In the genomic region with DNA sequence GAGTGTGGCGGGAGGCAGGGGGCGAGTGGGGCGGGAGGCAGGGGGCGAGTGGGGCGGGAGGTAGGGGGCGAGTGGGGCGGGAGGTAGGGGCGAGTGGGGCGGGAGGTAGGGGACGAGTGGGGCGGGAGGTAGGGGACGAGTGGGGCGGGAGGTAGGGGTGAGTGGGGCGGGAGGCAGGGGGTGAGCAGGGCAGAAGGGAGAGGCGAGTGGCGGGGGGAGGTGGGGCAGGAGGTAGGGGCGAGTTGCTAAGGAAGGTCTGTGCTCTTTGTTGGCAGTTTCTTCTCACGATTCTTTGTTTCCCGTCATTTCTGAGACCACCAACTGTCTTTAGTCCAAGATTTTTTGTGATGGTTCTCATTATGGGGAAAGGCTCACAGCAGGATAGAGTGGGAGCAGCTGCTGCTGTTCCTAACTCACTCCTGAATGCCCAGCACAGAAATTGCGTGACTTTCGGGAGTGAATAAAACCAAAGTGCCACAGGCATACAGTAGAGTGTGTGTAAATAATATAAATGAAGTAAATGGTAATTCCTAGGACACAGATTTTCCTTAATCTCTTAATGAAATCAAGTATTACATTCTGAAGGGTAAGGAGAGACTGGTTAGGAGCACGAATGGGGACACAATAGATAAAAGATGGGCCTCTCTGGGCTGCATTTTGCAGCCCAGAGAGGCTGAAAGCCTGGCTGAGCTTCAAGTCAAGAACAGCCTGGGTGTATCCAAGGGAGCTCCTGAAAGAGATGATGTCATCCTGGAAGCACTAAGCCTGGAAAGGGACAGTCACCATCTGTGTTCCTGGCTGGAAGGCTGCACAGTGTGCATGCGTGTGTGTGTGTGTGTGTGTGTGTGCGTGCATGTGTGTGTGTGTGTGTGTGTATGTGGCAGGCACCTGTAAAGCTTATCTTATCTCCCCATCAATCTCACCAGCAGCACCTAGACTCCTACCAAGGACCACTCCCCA, we compare ENCODE assay signal across 8 cellular contexts. TPM values are rescaled to one million over a fixed set of nuclear protein-coding genes. Genes with fewer than 3 reads are reported as not detected.
A peak's percentile ranks its signal among the peaks of the same experiment; 100 is the strongest.
DNase-seq lines count a peak whose midpoint lies in the region; ATAC-seq and TF ChIP-seq lines count a peak whose summit lies in the region.

No MANE protein-coding gene starts in this region.

- H3K27ac Mint-ChIP-seq in type B pancreatic cell = no peak overlapping the region

- no peaks in the 10 kb centered on the region for H3K9me3 Mint-ChIP-seq in type B pancreatic cell

- intact Hi-C loops in psoas muscle (cut with DNase I) = no loop called here

- H3K27me3 ChIP-seq in NT2/D1 (ENCODE audit: insufficient read depth, insufficient read length) (no peaks in the 10 kb centered on the region), psoas muscle (ENCODE audit: insufficient read depth in 3 of 3, low read length in 2 of 3) (no peaks in the 10 kb centered on the region)

- H3K9ac ChIP-seq in NT2/D1 (ENCODE audit: insufficient read length, low read depth) = no peak overlapping the region

- H3K4me3 ChIP-seq in NT2/D1 (ENCODE audit: insufficient read length, low read depth) (no peak overlapping the region), foreskin fibroblast (ENCODE audit: low read depth in 1 of 2, low read length in 2 of 2) (no peak overlapping the region), psoas muscle (no peak overlapping the region)

- 72 to 80% (median 80%) methylated on average over 14 to 24 of the region's 24 CpGs for WGBS in psoas muscle, 3 donors

- no peak overlapping the region for H3K4me3 Mint-ChIP-seq in type B pancreatic cell

- no peak overlapping the region for H3K27ac ChIP-seq in psoas muscle

- H3K4me1 ChIP-seq in NT2/D1 (ENCODE audit: insufficient read depth, insufficient read length) = peaks cover 10% of the 10 kb centered on the region
- no peaks in the 10 kb centered on the region for H3K4me1 ChIP-seq in psoas muscle

- H3K36me3 ChIP-seq in NT2/D1 (ENCODE audit: insufficient read depth, insufficient read length, low read length) (peaks cover 55% of the 10 kb centered on the region), psoas muscle (ENCODE audit: insufficient read depth in 1 of 2, low read depth in 1 of 2) (peaks cover 7 to 78% of the 10 kb centered on the region in 2 donors)

- TF ChIP-seq CTCF in foreskin fibroblast (IDR thresholded peaks at IDR 0.05; ENCODE audit: low read depth, low read length) (no peak), psoas muscle (IDR thresholded peaks at IDR 0.05) (no peak), type B pancreatic cell (conservative IDR thresholded peaks at IDR 0.05) (no peak)

- H3K9me3 ChIP-seq in NT2/D1 (ENCODE audit: insufficient read depth, low read length) (no peaks in the 10 kb centered on the region), psoas muscle (no peaks in the 10 kb centered on the region)

- no peaks in the 10 kb centered on the region for H3K27me3 Mint-ChIP-seq in type B pancreatic cell

- DNase-seq in GM04504 (ENCODE audit: low read depth) (peak; percentile 64), NT2/D1 (ENCODE audit: low read depth, low spot score) (peak; percentile 36), foreskin fibroblast (peak; percentile 83 to 89), psoas muscle (peak; percentile 19 to 75), HUDEP-2 (lab: John Stamatoyannopoulos, UW; ENCODE audit: unreplicated experiment in 76 of 76) (no peak), NCI-H748 (lab: John Stamatoyannopoulos, UW; ENCODE audit: unreplicated experiment) (no peak), activated gamma-delta T cell treated with Interleukin-2 at 50 U/mL for 16 hours (no peak), type B pancreatic cell (ENCODE audit: extremely low spot score, unreplicated experiment) (no peak)

- H3K4me1 Mint-ChIP-seq in type B pancreatic cell (ENCODE audit: unreplicated experiment) = peaks cover 13% of the 10 kb centered on the region

- H3K36me3 Mint-ChIP-seq in type B pancreatic cell = peaks cover 33% of the 10 kb centered on the region

- peak; percentile 71 to 92 (median 88) for ATAC-seq in psoas muscle

RNA-seq across cellular contexts. Expression of a gene that starts 44.5 kb away (rescaled TPM):
- 1 to 10 TPM; 6.7 to 9.6 (median 9.4) TPM for total RNA-seq in psoas muscle
- 10 to 100 TPM in 2 of 3 donors, 1 to 10 TPM in 1; 7.6 to 14.7 (median 10.5) TPM for polyA plus RNA-seq in psoas muscle
- 24.0 and 29.3 TPM in 2 replicates for total RNA-seq in type B pancreatic cell (ENCODE audit: low replicate concordance)

Comparison
In these comparisons a context has a peak if more than half of its experiments do, and no peak if none do; other contexts are left out.
1. DNase-seq: peak in GM04504 (single experiment), NT2/D1 (single experiment), foreskin fibroblast (2 of 2) and psoas muscle (2 of 2); none in HUDEP-2 (0 of 76), NCI-H748 (single experiment), activated gamma-delta T cell treated with Interleukin-2 at 50 U/mL for 16 hours (single experiment) and type B pancreatic cell (single experiment).